Comparison of ENCODE assay signal across 41 cellular contexts in the genomic region with DNA sequence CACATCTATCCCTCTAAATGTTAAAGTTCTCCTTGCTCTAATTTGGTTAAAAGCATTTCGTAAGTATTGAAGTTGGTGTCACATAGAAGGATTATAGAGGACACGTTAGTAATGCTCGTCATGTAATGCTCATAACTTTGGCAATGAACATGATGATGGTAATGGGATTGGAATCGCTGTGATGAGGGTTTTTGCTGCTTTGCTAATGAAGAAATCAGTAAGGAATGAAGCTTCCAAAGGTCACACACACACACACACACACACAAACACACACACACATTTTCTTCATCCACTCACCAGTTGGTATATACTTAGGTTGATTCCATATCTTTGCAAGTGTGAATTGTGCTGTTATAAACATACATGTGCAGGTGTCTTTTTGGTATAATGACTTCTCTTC. TPM values are rescaled to one million over a fixed set of nuclear protein-coding genes. Genes with fewer than 3 reads are reported as not detected.
"Had no signal": no experiment of that assay in that cellular context is flagged by ENCODE, and none has a peak within 500 bp of the region (broad histone marks: within the 10 kb centered on the region; RNA-seq: fewer than 3 reads in every experiment).

No MANE protein-coding gene starts in this region.

- H3K4me3 ChIP-seq: ascending aorta, body of pancreas, breast epithelium, cardiac muscle cell had no signal

- H3K4me3 Mint-ChIP-seq: activated naive CD4-positive, alpha-beta T cell treated with anti-CD3 and anti-CD28 coated beads for 36 hours; activated naive CD4-positive, alpha-beta T cell treated with anti-CD3 and anti-CD28 coated beads, Interleukin-2, amount 10 ng/mL, durations not matched to agents 7 days and 5 days; activated naive CD4-positive, alpha-beta T cell treated with anti-CD3 and anti-CD28 coated beads, Interleukin-2, amount 50 U/mL, for 24 hours; activated naive CD8-positive, alpha-beta T cell; activated naive CD8-positive, alpha-beta T cell treated with anti-CD3 and anti-CD28 coated beads for 36 hours; activated naive CD8-positive, alpha-beta T cell treated with anti-CD3 and anti-CD28 coated beads, Interleukin-2, amount 10 ng/mL, durations not matched to agents 7 days and 5 days; activated naive CD8-positive, alpha-beta T cell treated with anti-CD3 and anti-CD28 coated beads, Interleukin-2, amount 50 U/mL, for 24 hours; activated T-cell treated with anti-CD3 and anti-CD28 coated beads, Interleukin-2, amount 50 U/mL, for 24 hours; activated T-cell treated with anti-CD3 and anti-CD28 coated beads, Interleukin-2, amount 50 U/mL, for 4 hours; activated T-cell treated with anti-CD3 and anti-CD28 coated beads, Interleukin-2, amount 50 U/mL, for 72 hours; activated T-helper 1 cell treated with anti-CD3 and anti-CD28 coated beads, Interleukin-12 subunit alpha, Interleukin-12 subunit beta, Interleukin-2, Interleukin-4 antibody, amounts not matched to agents 30 ng/mL and 10 ng/mL and 1 ng/mL, durations not matched to agents 14 hours and 24 hours and 36 hours; activated T-helper 17 cell treated with anti-CD3 and anti-CD28 coated beads, Interleukin-2, amount 50 U/mL, for 72 hours; brain; central memory CD8-positive, alpha-beta T cell had no signal

- H3K36me3 Mint-ChIP-seq: activated naive CD4-positive, alpha-beta T cell treated with anti-CD3 and anti-CD28 coated beads, Interleukin-2, amount 50 U/mL, for 24 hours; activated naive CD4-positive, alpha-beta T cell treated with anti-CD3 and anti-CD28 coated beads, Interleukin-2, amount 50 U/mL, for 72 hours; activated naive CD8-positive, alpha-beta T cell treated with anti-CD3 and anti-CD28 coated beads for 36 hours; activated naive CD8-positive, alpha-beta T cell treated with anti-CD3 and anti-CD28 coated beads, Interleukin-2, amount 10 ng/mL, durations not matched to agents 7 days and 5 days; brain had no signal

- H3K27me3 Mint-ChIP-seq: activated naive CD4-positive, alpha-beta T cell treated with anti-CD3 and anti-CD28 coated beads, Interleukin-2, amount 50 U/mL, for 24 hours had no signal

- H3K4me1 Mint-ChIP-seq: activated naive CD4-positive, alpha-beta T cell treated with anti-CD3 and anti-CD28 coated beads, Interleukin-2, amount 50 U/mL, for 24 hours; activated naive CD8-positive, alpha-beta T cell treated with anti-CD3 and anti-CD28 coated beads for 36 hours; activated naive CD8-positive, alpha-beta T cell treated with anti-CD3 and anti-CD28 coated beads, Interleukin-2, amount 50 U/mL, for 24 hours; activated T-helper 17 cell treated with anti-CD3 and anti-CD28 coated beads, Interleukin-2, amount 50 U/mL, for 72 hours; central memory CD8-positive, alpha-beta T cell had no signal

- H3K9me3 ChIP-seq: ascending aorta, body of pancreas, breast epithelium had no signal

- H3K4me1 ChIP-seq: ascending aorta, body of pancreas, breast epithelium had no signal

- DNase-seq: activated effector memory CD4-positive, alpha-beta T cell treated with anti-CD3 and anti-CD28 coated beads, Interleukin-2, amount 50 U/mL, for 16 hours; activated effector memory CD4-positive, alpha-beta T cell treated with Interleukin-2 at 50 U/mL for 16 hours; activated gamma-delta T cell; activated gamma-delta T cell treated with Interleukin-2 at 50 U/mL for 16 hours; activated naive CD4-positive, alpha-beta T cell; activated naive CD4-positive, alpha-beta T cell treated with anti-CD3 and anti-CD28 coated beads for 36 hours; activated naive CD4-positive, alpha-beta T cell treated with anti-CD3 and anti-CD28 coated beads, Interleukin-2, amount 10 ng/mL, durations not matched to agents 7 days and 5 days; activated naive CD4-positive, alpha-beta T cell treated with anti-CD3 and anti-CD28 coated beads, Interleukin-2, amount 50 U/mL, for 16 hours; activated naive CD4-positive, alpha-beta T cell treated with Interleukin-2 at 50 U/mL for 16 hours; activated naive CD8-positive, alpha-beta T cell treated with anti-CD3 and anti-CD28 coated beads for 36 hours; activated naive CD8-positive, alpha-beta T cell treated with anti-CD3 and anti-CD28 coated beads, Interleukin-2, amount 10 ng/mL, durations not matched to agents 7 days and 5 days; activated naive CD8-positive, alpha-beta T cell treated with anti-CD3 and anti-CD28 coated beads, Interleukin-2, amount 50 U/mL, for 24 hours; activated T-cell treated with anti-CD3 and anti-CD28 coated beads, Interleukin-2, amount 50 U/mL, for 1 hour; activated T-cell treated with anti-CD3 and anti-CD28 coated beads, Interleukin-2, amount 50 U/mL, for 24 hours; activated T-cell treated with anti-CD3 and anti-CD28 coated beads, Interleukin-2, amount 50 U/mL, for 4 hours; activated T-cell treated with anti-CD3 and anti-CD28 coated beads, Interleukin-2, amount 50 U/mL, for 48 hours; activated T-cell treated with anti-CD3 and anti-CD28 coated beads, Interleukin-2, amount 50 U/mL, for 72 hours; amniotic stem cell; amygdala; anterior cingulate cortex; aorta; body of pancreas; brain microvascular endothelial cell; caudate nucleus; central memory CD4-positive, alpha-beta T cell; cerebellar nuclear complex had no signal

- H3K27ac ChIP-seq: ascending aorta, body of pancreas, brain microvascular endothelial cell, breast epithelium, cardiac muscle cell had no signal

- FAIRE-seq: astrocyte, bronchial epithelial cell had no signal

- H3K27ac Mint-ChIP-seq: activated naive CD4-positive, alpha-beta T cell treated with anti-CD3 and anti-CD28 coated beads for 36 hours; activated naive CD4-positive, alpha-beta T cell treated with anti-CD3 and anti-CD28 coated beads, Interleukin-2, amount 10 ng/mL, durations not matched to agents 7 days and 5 days; activated naive CD4-positive, alpha-beta T cell treated with anti-CD3 and anti-CD28 coated beads, Interleukin-2, amount 50 U/mL, for 24 hours; activated naive CD4-positive, alpha-beta T cell treated with anti-CD3 and anti-CD28 coated beads, Interleukin-2, amount 50 U/mL, for 72 hours; activated naive CD8-positive, alpha-beta T cell; activated naive CD8-positive, alpha-beta T cell treated with anti-CD3 and anti-CD28 coated beads for 36 hours; activated naive CD8-positive, alpha-beta T cell treated with anti-CD3 and anti-CD28 coated beads, Interleukin-2, amount 10 ng/mL, durations not matched to agents 7 days and 5 days; activated naive CD8-positive, alpha-beta T cell treated with anti-CD3 and anti-CD28 coated beads, Interleukin-2, amount 50 U/mL, for 24 hours; activated T-cell treated with anti-CD3 and anti-CD28 coated beads, Interleukin-2, amount 50 U/mL, for 24 hours; activated T-cell treated with anti-CD3 and anti-CD28 coated beads, Interleukin-2, amount 50 U/mL, for 72 hours; activated T-helper 1 cell treated with anti-CD3 and anti-CD28 coated beads, Interleukin-12 subunit alpha, Interleukin-12 subunit beta, Interleukin-2, Interleukin-4 antibody, amounts not matched to agents 30 ng/mL and 10 ng/mL and 1 ng/mL, durations not matched to agents 14 hours and 24 hours and 36 hours; activated T-helper 17 cell treated with anti-CD3 and anti-CD28 coated beads, Interleukin-2, amount 50 U/mL, for 72 hours; activated T-helper 2 cell treated with anti-CD3 and anti-CD28 coated beads, Interferon-gamma antibody, Interleukin-2, Interleukin-4, amounts not matched to agents 10 μg/mL and 5 μg/mL and 100 μg/mL, durations not matched to agents 14 hours and 24 hours and 36 hours; brain had no signal

- H3K27me3 ChIP-seq: ascending aorta, body of pancreas, brain microvascular endothelial cell, breast epithelium, cardiac muscle cell had no signal

- H3K9me3 Mint-ChIP-seq: activated naive CD4-positive, alpha-beta T cell treated with anti-CD3 and anti-CD28 coated beads, Interleukin-2, amount 50 U/mL, for 24 hours; activated naive CD4-positive, alpha-beta T cell treated with anti-CD3 and anti-CD28 coated beads, Interleukin-2, amount 50 U/mL, for 72 hours; activated naive CD8-positive, alpha-beta T cell treated with anti-CD3 and anti-CD28 coated beads for 36 hours; activated naive CD8-positive, alpha-beta T cell treated with anti-CD3 and anti-CD28 coated beads, Interleukin-2, amount 50 U/mL, for 24 hours; activated T-cell treated with anti-CD3 and anti-CD28 coated beads, Interleukin-2, amount 50 U/mL, for 4 hours; activated T-helper 17 cell treated with anti-CD3 and anti-CD28 coated beads, Interleukin-2, amount 50 U/mL, for 72 hours; central memory CD8-positive, alpha-beta T cell had no signal

- H3K36me3 ChIP-seq: ascending aorta, brain microvascular endothelial cell, breast epithelium, cardiac muscle cell had no signal

RNA-seq across cellular contexts. Expression of a gene that starts 36.8 kb away (rescaled TPM):
- total RNA-seq: activated naive CD4-positive, alpha-beta T cell treated with anti-CD3 and anti-CD28 coated beads for 36 hours; activated naive CD8-positive, alpha-beta T cell treated with anti-CD3 and anti-CD28 coated beads for 36 hours; activated naive CD8-positive, alpha-beta T cell treated with anti-CD3 and anti-CD28 coated beads, Interleukin-2, amount 10 ng/mL, durations not matched to agents 7 days and 5 days; activated T-cell treated with anti-CD3 and anti-CD28 coated beads, Interleukin-2, amount 50 U/mL, for 4 hours; activated T-helper 1 cell treated with anti-CD3 and anti-CD28 coated beads, Interleukin-12 subunit alpha, Interleukin-12 subunit beta, Interleukin-2, Interleukin-4 antibody, amounts not matched to agents 30 ng/mL and 10 ng/mL and 1 ng/mL, durations not matched to agents 14 hours and 24 hours and 36 hours; activated T-helper 2 cell treated with anti-CD3 and anti-CD28 coated beads, Interferon-gamma antibody, Interleukin-2, Interleukin-4, amounts not matched to agents 10 μg/mL and 5 μg/mL and 100 μg/mL, durations not matched to agents 14 hours and 24 hours and 36 hours; aorta; ascending aorta; astrocyte; bronchial epithelial cell; cardiac septum; chondrocyte had no signal
- polyA plus RNA-seq: aorta, cardiac muscle cell had no signal
